Comparison of ENCODE assay signal across 1 cellular context in genomic region chr14:103103461-103104388, GRCh38.
TF ChIP-seq lines count a peak whose summit lies in the region.

No MANE protein-coding gene starts in this region.

TF ChIP-seq in HepG2, 621 proteins besides CTCF, POLR2A, EP300 and RAD21 (continued from another document and continues in another):
- TF ChIP-seq ZNF691 (CRISPR knock-in tag; IDR thresholded peaks at IDR 0.05; ENCODE audit: borderline replicate concordance, low read depth) (peak; percentile 58; the same call in 1 of the 2 replicates), USF2 (IDR thresholded peaks at IDR 0.05; ENCODE audit: low read depth, low read length) (no peak), USF2 (CRISPR knock-in tag; IDR thresholded peaks at IDR 0.05; ENCODE audit: borderline replicate concordance) (no peak), ZNF382 (CRISPR knock-in tag; IDR thresholded peaks at IDR 0.05; ENCODE audit: borderline replicate concordance) (no peak), ZNF205 (CRISPR knock-in tag; IDR thresholded peaks at IDR 0.05) (no peak), HNRNPLL (IDR thresholded peaks at IDR 0.05; ENCODE audit: low read depth, low read length, poor library complexity, severe bottlenecking) (peak; percentile 85), ZC3H13 (CRISPR knock-in tag; IDR thresholded peaks at IDR 0.05) (peak; percentile 99), ZNF850 (CRISPR knock-in tag; conservative IDR thresholded peaks at IDR 0.05) (no peak), BRCA1 (CRISPR knock-in tag; IDR thresholded peaks at IDR 0.05) (no peak), REXO4 (CRISPR knock-in tag; IDR thresholded peaks at IDR 0.05; ENCODE audit: borderline replicate concordance) (no peak), ZNF256 (CRISPR knock-in tag; conservative IDR thresholded peaks at IDR 0.05) (no peak), ZFP90 (CRISPR knock-in tag; IDR thresholded peaks at IDR 0.05; ENCODE audit: borderline replicate concordance) (peak; percentile 58; the same call in 1 of the 2 replicates), GABPB1 (CRISPR knock-in tag; IDR thresholded peaks at IDR 0.05) (peak; percentile 76; the same call in 1 of the 2 replicates), ZBTB14 (CRISPR knock-in tag; IDR thresholded peaks at IDR 0.05) (peak; percentile 32; the same call in 1 of the 2 replicates), TFE3 (CRISPR knock-in tag; IDR thresholded peaks at IDR 0.05) (no peak), EZH2 (conservative IDR thresholded peaks at IDR 0.05; ENCODE audit: low read depth, low read length) (no peak), SMAD1 (CRISPR knock-in tag; IDR thresholded peaks at IDR 0.05; ENCODE audit: borderline replicate concordance, low read depth) (no peak), ZUFSP (CRISPR knock-in tag; IDR thresholded peaks at IDR 0.05; ENCODE audit: borderline replicate concordance) (no peak), ZNF24 (IDR thresholded peaks at IDR 0.05) (no peak), DNMT3B (CRISPR knock-in tag; conservative IDR thresholded peaks at IDR 0.05) (no peak), ZNF761 (CRISPR knock-in tag; conservative IDR thresholded peaks at IDR 0.05) (peak; percentile 38; the same call in 1 of the 2 replicates), ZBTB26 (CRISPR knock-in tag; IDR thresholded peaks at IDR 0.05; ENCODE audit: borderline replicate concordance) (peak; percentile 38; the same call in 1 of the 2 replicates), ZNF460 (CRISPR knock-in tag; IDR thresholded peaks at IDR 0.05; ENCODE audit: borderline replicate concordance) (no peak), PRMT3 (CRISPR knock-in tag; IDR thresholded peaks at IDR 0.05; ENCODE audit: borderline replicate concordance, low read depth) (0 out of 2 replicates have a peak, but pooled peaks have one; percentile 80), FOXO1 (CRISPR knock-in tag; IDR thresholded peaks at IDR 0.05) (0 out of 2 replicates have a peak, but pooled peaks have one; percentile 25), ZNF747 (CRISPR knock-in tag; IDR thresholded peaks at IDR 0.05; ENCODE audit: borderline replicate concordance) (no peak), ZBTB34 (CRISPR knock-in tag; IDR thresholded peaks at IDR 0.05) (peak; percentile 84), FLYWCH1 (CRISPR knock-in tag; IDR thresholded peaks at IDR 0.05) (no peak), PAWR (CRISPR knock-in tag; IDR thresholded peaks at IDR 0.05; ENCODE audit: borderline replicate concordance) (no peak; the same call in 1 of the 2 replicates), TOPORS (CRISPR knock-in tag; IDR thresholded peaks at IDR 0.05) (no peak), FOSL1 (CRISPR knock-in tag; IDR thresholded peaks at IDR 0.05; ENCODE audit: borderline replicate concordance) (no peak), DBP (CRISPR knock-in tag; IDR thresholded peaks at IDR 0.05; ENCODE audit: not compliant biosample characterization) (no peak), NFE2L2 (IDR thresholded peaks at IDR 0.05; ENCODE audit: low read length) (no peak), ZNF564 (CRISPR knock-in tag; IDR thresholded peaks at IDR 0.05) (no peak), HNF4G (IDR thresholded peaks at IDR 0.05; ENCODE audit: borderline replicate concordance, low read depth, low read length) (peak; percentile 62; the same call in 1 of the 2 replicates), HNF4G (CRISPR knock-in tag; IDR thresholded peaks at IDR 0.05; ENCODE audit: borderline replicate concordance, low read depth) (no peak; the same call in none of the 2 replicates), ZNF432 (CRISPR knock-in tag; IDR thresholded peaks at IDR 0.05; ENCODE audit: borderline replicate concordance) (no peak), SCMH1 (CRISPR knock-in tag; IDR thresholded peaks at IDR 0.05; ENCODE audit: borderline replicate concordance) (no peak), NCOA2 (CRISPR knock-in tag; IDR thresholded peaks at IDR 0.05) (no peak), HOXA3 (CRISPR knock-in tag; IDR thresholded peaks at IDR 0.05) (peak; percentile 46), KDM5B (CRISPR knock-in tag; IDR thresholded peaks at IDR 0.05; ENCODE audit: borderline replicate concordance) (no peak), GABPA (IDR thresholded peaks at IDR 0.05; ENCODE audit: low read depth, low read length) (no peak), GABPA (CRISPR knock-in tag; IDR thresholded peaks at IDR 0.05; ENCODE audit: low read depth) (peak; percentile 45; the same call in 1 of the 2 replicates), NFYB (CRISPR knock-in tag; IDR thresholded peaks at IDR 0.05) (no peak), HMGXB4 (CRISPR knock-in tag; IDR thresholded peaks at IDR 0.05; ENCODE audit: borderline replicate concordance in 1 of 2, low read depth in 1 of 2) (peak; percentile 30 to 50; a peak in 2 of 4 replicates), TAF1 (CRISPR knock-in tag; IDR thresholded peaks at IDR 0.05) (peak; percentile 47; the same call in 1 of the 2 replicates), ZNF83 (CRISPR knock-in tag; IDR thresholded peaks at IDR 0.05; ENCODE audit: borderline replicate concordance) (no peak), ZGPAT (CRISPR knock-in tag; IDR thresholded peaks at IDR 0.05) (peak; percentile 82), ZNF3 (CRISPR knock-in tag; IDR thresholded peaks at IDR 0.05) (no peak), ELF3 (CRISPR knock-in tag; IDR thresholded peaks at IDR 0.05) (peak; percentile 72), IKZF1 (IDR thresholded peaks at IDR 0.05) (no peak)
